In the genomic region with DNA sequence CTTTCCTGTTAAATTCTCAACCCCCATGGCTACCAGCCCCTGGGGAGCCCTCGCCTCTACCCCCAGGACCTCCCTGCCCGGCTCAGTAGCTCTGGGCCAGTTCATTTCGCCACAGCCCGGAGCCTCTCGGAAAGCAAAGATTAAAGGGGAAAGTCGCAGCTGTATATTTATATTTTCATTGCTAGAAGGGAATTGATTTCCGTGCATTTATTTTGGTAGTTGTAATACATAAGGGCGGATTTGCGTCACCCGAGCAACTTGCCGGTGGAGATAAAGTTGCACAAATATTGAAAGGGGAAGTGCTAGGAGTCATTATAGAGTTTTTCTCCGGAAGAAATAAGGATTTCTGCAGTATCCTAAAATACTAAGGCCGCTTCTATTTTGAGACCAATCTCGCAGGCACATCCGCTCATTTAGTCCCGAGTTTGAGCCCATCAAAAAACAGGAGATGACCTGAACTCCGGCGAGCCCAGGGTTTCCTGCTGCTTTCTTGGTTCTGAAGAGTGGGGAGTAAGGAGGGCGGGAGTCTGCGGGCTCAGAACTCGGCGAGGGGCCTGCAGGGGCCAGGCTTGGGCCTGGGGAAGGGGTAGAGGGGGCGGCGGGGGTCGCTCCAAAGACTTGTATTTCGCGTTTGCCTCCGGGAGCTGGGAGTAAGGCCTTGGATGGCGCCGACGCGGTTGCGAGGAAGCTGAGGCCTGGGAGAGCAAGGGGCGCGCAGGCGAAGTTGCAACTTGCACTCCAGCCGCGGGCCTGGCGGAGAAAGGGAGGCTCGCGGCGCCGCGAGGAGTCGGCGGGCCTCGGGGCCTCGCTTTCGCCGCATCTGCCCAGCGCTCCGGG, we compare ENCODE assay signal across 8 cellular contexts. TPM values are rescaled to one million over a fixed set of nuclear protein-coding genes. Genes with fewer than 3 reads are reported as not detected.
DNase-seq lines count a peak whose midpoint lies in the region; ATAC-seq and TF ChIP-seq lines count a peak whose summit lies in the region.

No MANE protein-coding gene starts in this region.

- ATAC-seq in heart left ventricle (peak in 3 of 4 donors; percentile 3 to 52 (median 14)), GM21526 (IDR thresholded peaks at IDR 0.05; ENCODE audit: low FRiP score, unreplicated experiment) (no peak), HG03039 (IDR thresholded peaks at IDR 0.05; ENCODE audit: unreplicated experiment) (no peak)

- H3K27me3 ChIP-seq in heart left ventricle (peaks cover 0 to 27% (median 0%) of the 10 kb centered on the region in 9 donors), neutrophil (no peaks in the 10 kb centered on the region)

- DNase-seq in ELF-1 (ENCODE audit: low read depth, low spot score) (peak; percentile 66), UCSD-AML1 (lab: John Stamatoyannopoulos, UW; ENCODE audit: unreplicated experiment) (peak; percentile 72), heart left ventricle (peak; percentile 54 to 73 (median 71)), ureter (ENCODE audit: low spot score) (no peak), SHP77 treated with DMSO at 0.1 percent for 48 hours (lab: John Stamatoyannopoulos, UW) (no peak)

- H3K4me3 ChIP-seq in heart left ventricle, result peak overlapping the region in 11 of 12 donors; percentile 30 to 99 (median 94)
- peak overlapping the region; percentile 81 to 98 for H3K4me3 ChIP-seq in neutrophil (ENCODE audit: low read depth in 1 of 2, low read length in 1 of 2)

- TF ChIP-seq CTCF in heart left ventricle (IDR thresholded peaks at IDR 0.05) (no peak), neutrophil (IDR thresholded peaks at IDR 0.05) (no peak)

- 34 to 41% (median 39%) methylated on average over 49 to 52 of the region's 52 CpGs for WGBS in heart left ventricle, 4 donors

- TF ChIP-seq POLR2A in heart left ventricle (IDR thresholded peaks at IDR 0.05), result no peak

- H3K36me3 ChIP-seq in heart left ventricle (peaks cover 0 to under 1% (median 0%) of the 10 kb centered on the region in 9 donors), neutrophil (peaks cover 3% of the 10 kb centered on the region)

- intact Hi-C loops in heart left ventricle (cut with DNase I), result loop anchor here in 8 of 10 donors (1.0 to 10.0 kb wide), 10 partner anchors 34 to 1578 kb away; no protein-coding TSS in a partner anchor

- H3K9me3 ChIP-seq in heart left ventricle (no peaks in the 10 kb centered on the region), neutrophil (no peaks in the 10 kb centered on the region)

- H3K4me1 ChIP-seq in heart left ventricle (peaks cover 0 to 47% (median 34%) of the 10 kb centered on the region in 12 donors), neutrophil (ENCODE audit: control insufficient read depth in 1 of 2, insufficient read depth in 1 of 2, low read depth in 1 of 2, low read length in 1 of 2) (peaks cover 60 to 61% of the 10 kb centered on the region in 2 experiments)

- H3K27ac ChIP-seq in heart left ventricle, result peak overlapping the region; percentile 77 to 99 (median 97)
- peak overlapping the region; percentile 90 for H3K27ac ChIP-seq in neutrophil

RNA-seq across cellular contexts. Expression of a gene that starts 2.5 kb away (rescaled TPM):
- total RNA-seq in heart left ventricle (10 to 100 TPM in 3 of 9 donors, 1 to 10 TPM in 6; 3.3 to 14.8 (median 6.7) TPM), ureter (7.5 TPM)
- 1 to 10 TPM; 3.7 to 7.6 TPM for polyA plus RNA-seq in heart left ventricle

Comparison
In these comparisons a context has a peak if more than half of its experiments do, and no peak if none do; other contexts are left out.
1. DNase-seq: peak in ELF-1 (single experiment), UCSD-AML1 (single experiment) and heart left ventricle (5 of 5); none in ureter (single experiment) and SHP77 treated with DMSO at 0.1 percent for 48 hours (single experiment).
2. ATAC-seq: peak in heart left ventricle (3 of 4); none in GM21526 (single experiment) and HG03039 (single experiment).